17 cellular contexts compared by ENCODE assay signal in the genomic region with DNA sequence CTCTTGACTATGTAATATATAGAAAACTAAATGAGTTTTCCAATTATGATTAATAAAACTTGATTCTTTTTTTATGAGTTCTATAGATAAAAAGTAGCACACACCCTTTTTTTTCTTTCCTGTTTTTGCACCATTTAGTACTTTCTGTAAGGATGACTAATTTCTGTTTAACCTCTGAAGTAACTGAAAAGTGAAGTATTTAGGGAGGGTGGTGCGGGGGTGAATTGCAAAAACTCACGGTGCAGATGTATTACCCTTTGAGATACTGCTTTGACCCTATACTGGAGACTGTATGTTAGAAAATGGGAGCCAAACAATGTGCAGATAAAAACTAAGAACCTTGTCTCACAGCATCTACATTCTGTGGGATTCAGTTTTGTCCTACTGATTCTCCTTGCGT.
DNase-seq lines count a peak whose midpoint lies in the region; ATAC-seq and TF ChIP-seq lines count a peak whose summit lies in the region.
"Had no signal": no experiment of that assay in that cellular context is flagged by ENCODE, and none has a peak within 500 bp of the region (broad histone marks: within the 10 kb centered on the region; RNA-seq: fewer than 3 reads in every experiment).

No MANE protein-coding gene starts in this region.

- no peak overlapping the region for H2AFZ ChIP-seq in OCI-LY3 (ENCODE audit: low read depth, low read length)
- H2AFZ ChIP-seq: GM23248 had no signal

- peak overlapping the region; percentile 2; the same call in 1 of the 2 replicates for H3K4me2 ChIP-seq in OCI-LY3 (ENCODE audit: low read length)

- no peaks in the 10 kb centered on the region for H3K36me3 ChIP-seq in OCI-LY3 (replicated peaks; ENCODE audit: low read depth, low read length)
- H3K36me3 ChIP-seq: BLaER1 treated with 17β-estradiol and CSF1 and Interleukin-3, amounts not matched to agents 10 nM and 100 nM; HAP-1 had no signal

- no peaks in the 10 kb centered on the region for H3K9me3 ChIP-seq in OCI-LY3 (ENCODE audit: insufficient read depth, low read length)
- H3K9me3 ChIP-seq: BLaER1 treated with 17β-estradiol and CSF1 and Interleukin-3, amounts not matched to agents 10 nM and 100 nM; HAP-1 had no signal

- no peak overlapping the region for H3K27ac ChIP-seq in OCI-LY3 (ENCODE audit: low read length)
- H3K27ac ChIP-seq: BLaER1 treated with 17β-estradiol and CSF1 and Interleukin-3, amounts not matched to agents 10 nM and 100 nM; GM23248 had no signal

- H3K27me3 ChIP-seq in OCI-LY3 (ENCODE audit: low read depth, low read length), result no peaks in the 10 kb centered on the region
- H3K27me3 ChIP-seq: BLaER1 treated with 17β-estradiol and CSF1 and Interleukin-3, amounts not matched to agents 10 nM and 100 nM had no signal

- TF ChIP-seq CTCF in OCI-LY3 (IDR thresholded peaks at IDR 0.05; ENCODE audit: low read depth, low read length), result no peak

- H3K9ac ChIP-seq in OCI-LY3 (ENCODE audit: low read length), result no peak overlapping the region
- H3K9ac ChIP-seq: BLaER1 treated with 17β-estradiol and CSF1 and Interleukin-3, amounts not matched to agents 10 nM and 100 nM; GM23248 had no signal

- peaks cover 0 to 10% of the 10 kb centered on the region in 2 donors for H3K9me3 Mint-ChIP-seq in activated naive CD4-positive, alpha-beta T cell treated with anti-CD3 and anti-CD28 coated beads, Interleukin-2, amount 50 U/mL, for 72 hours

- H3K36me3 Mint-ChIP-seq in activated naive CD4-positive, alpha-beta T cell treated with anti-CD3 and anti-CD28 coated beads, Interleukin-2, amount 50 U/mL, for 72 hours, result no peaks in the 10 kb centered on the region
- H3K36me3 Mint-ChIP-seq: CD8-positive, alpha-beta T cell had no signal

- peak; percentile 39 to 91 for ATAC-seq in activated naive CD4-positive, alpha-beta T cell treated with anti-CD3 and anti-CD28 coated beads, Interleukin-2, amount 50 U/mL, for 72 hours
- ATAC-seq in GM21423 (IDR thresholded peaks at IDR 0.05; ENCODE audit: unreplicated experiment) (no peak), GM19324 (IDR thresholded peaks at IDR 0.05; ENCODE audit: low FRiP score, unreplicated experiment) (no peak)
- ATAC-seq: CD8-positive, alpha-beta T cell; GM12878 had no signal

- no peaks in the 10 kb centered on the region for H3K79me2 ChIP-seq in OCI-LY3 (ENCODE audit: low read length)

- peak; percentile 8 to 24 for DNase-seq in NOMO-1 (lab: John Stamatoyannopoulos, UW; ENCODE audit: unreplicated experiment in 2 of 2)
- no peak for DNase-seq in NOMO-1 treated with dmso at 0.1 percent for 144 hours (lab: John Stamatoyannopoulos, UW; ENCODE audit: unreplicated experiment)
- no peak for DNase-seq in activated naive CD4-positive, alpha-beta T cell treated with anti-CD3 and anti-CD28 coated beads, Interleukin-2, amount 50 U/mL, for 72 hours (ENCODE audit: low spot score in 2 of 2)
- DNase-seq in activated naive CD4-positive, alpha-beta T cell treated with anti-CD3 and anti-CD28 coated beads, Interleukin-2, amount 50 U/mL, for 16 hours, result no peak
- DNase-seq: 8988T; Calu3; CD8-positive, alpha-beta T cell; DMS79 treated with DMSO at 0.1 percent for 48 hours; GF-D8; GM23248 had no signal

- H3K27ac Mint-ChIP-seq in activated naive CD4-positive, alpha-beta T cell treated with anti-CD3 and anti-CD28 coated beads, Interleukin-2, amount 50 U/mL, for 72 hours, result no peak overlapping the region
- H3K27ac Mint-ChIP-seq: B cell; CD8-positive, alpha-beta T cell had no signal

- H4K20me1 ChIP-seq in OCI-LY3 (ENCODE audit: insufficient read depth, low read length), result no peaks in the 10 kb centered on the region
- H4K20me1 ChIP-seq: BLaER1 treated with 17β-estradiol and CSF1 and Interleukin-3, amounts not matched to agents 10 nM and 100 nM had no signal

- peaks cover 18% of the 10 kb centered on the region for H3K4me1 ChIP-seq in OCI-LY3 (ENCODE audit: low read length)
- H3K4me1 ChIP-seq: HAP-1 had no signal

- H3K4me3 ChIP-seq in OCI-LY3 (ENCODE audit: low read length), result no peak overlapping the region
- H3K4me3 ChIP-seq: BLaER1 treated with 17β-estradiol and CSF1 and Interleukin-3, amounts not matched to agents 10 nM and 100 nM; GM12878; GM23248; HAP-1 had no signal

Comparison
In these comparisons a context has a peak if more than half of its experiments do, and no peak if none do; other contexts are left out.
1. DNase-seq: peak in NOMO-1 (2 of 2); none in NOMO-1 treated with dmso at 0.1 percent for 144 hours (single experiment), activated naive CD4-positive, alpha-beta T cell treated with anti-CD3 and anti-CD28 coated beads, Interleukin-2, amount 50 U/mL, for 72 hours (0 of 2) and activated naive CD4-positive, alpha-beta T cell treated with anti-CD3 and anti-CD28 coated beads, Interleukin-2, amount 50 U/mL, for 16 hours (single experiment).
2. ATAC-seq: peak in activated naive CD4-positive, alpha-beta T cell treated with anti-CD3 and anti-CD28 coated beads, Interleukin-2, amount 50 U/mL, for 72 hours (2 of 2); none in GM21423 (single experiment) and GM19324 (single experiment).